Comparison of ENCODE assay signal across 1 cellular context in the genomic region with DNA sequence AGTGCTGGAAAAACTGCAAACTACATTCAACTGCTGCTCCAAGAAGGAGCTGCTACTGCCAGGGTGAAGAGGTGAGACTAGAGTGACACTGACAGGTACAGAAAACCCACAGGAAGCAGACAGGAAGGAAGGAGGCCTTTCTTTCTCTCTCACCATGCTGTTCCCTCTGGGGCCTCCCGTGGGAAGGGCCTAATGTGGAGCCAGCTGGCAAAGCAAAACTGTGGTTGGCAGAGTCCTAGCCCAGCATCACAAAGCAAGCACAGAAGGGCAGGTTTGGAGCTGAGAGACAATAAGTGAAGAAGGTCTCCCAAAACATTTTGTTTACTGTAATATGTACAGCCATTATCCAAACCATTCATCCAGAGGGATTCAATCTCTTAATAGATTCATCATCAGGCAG.
TF ChIP-seq lines count a peak whose summit lies in the region.

No MANE protein-coding gene starts in this region.

TF ChIP-seq in H1, 55 proteins besides CTCF, POLR2A, EP300 and RAD21 (continued from another document):
- TF ChIP-seq SIN3A (conservative IDR thresholded peaks at IDR 0.05 in 1 of 2, IDR thresholded peaks at IDR 0.05 in 1 of 2; ENCODE audit: low read depth in 1 of 2, low read length in 2 of 2) (no peak), RXRA (IDR thresholded peaks at IDR 0.05; ENCODE audit: insufficient read depth, low read depth, low read length) (no peak), RFX5 (IDR thresholded peaks at IDR 0.05; ENCODE audit: borderline replicate concordance, low read depth, low read length) (no peak), CEBPB (IDR thresholded peaks at IDR 0.05; ENCODE audit: low read depth, low read length) (no peak), CREB1 (IDR thresholded peaks at IDR 0.05) (no peak), BACH1 (IDR thresholded peaks at IDR 0.05; ENCODE audit: low read length) (no peak), HDAC2 (IDR thresholded peaks at IDR 0.05; ENCODE audit: borderline replicate concordance in 1 of 2, low read depth in 2 of 2, low read length in 2 of 2) (no peak)
- TF ChIP-seq, protein P1, sequence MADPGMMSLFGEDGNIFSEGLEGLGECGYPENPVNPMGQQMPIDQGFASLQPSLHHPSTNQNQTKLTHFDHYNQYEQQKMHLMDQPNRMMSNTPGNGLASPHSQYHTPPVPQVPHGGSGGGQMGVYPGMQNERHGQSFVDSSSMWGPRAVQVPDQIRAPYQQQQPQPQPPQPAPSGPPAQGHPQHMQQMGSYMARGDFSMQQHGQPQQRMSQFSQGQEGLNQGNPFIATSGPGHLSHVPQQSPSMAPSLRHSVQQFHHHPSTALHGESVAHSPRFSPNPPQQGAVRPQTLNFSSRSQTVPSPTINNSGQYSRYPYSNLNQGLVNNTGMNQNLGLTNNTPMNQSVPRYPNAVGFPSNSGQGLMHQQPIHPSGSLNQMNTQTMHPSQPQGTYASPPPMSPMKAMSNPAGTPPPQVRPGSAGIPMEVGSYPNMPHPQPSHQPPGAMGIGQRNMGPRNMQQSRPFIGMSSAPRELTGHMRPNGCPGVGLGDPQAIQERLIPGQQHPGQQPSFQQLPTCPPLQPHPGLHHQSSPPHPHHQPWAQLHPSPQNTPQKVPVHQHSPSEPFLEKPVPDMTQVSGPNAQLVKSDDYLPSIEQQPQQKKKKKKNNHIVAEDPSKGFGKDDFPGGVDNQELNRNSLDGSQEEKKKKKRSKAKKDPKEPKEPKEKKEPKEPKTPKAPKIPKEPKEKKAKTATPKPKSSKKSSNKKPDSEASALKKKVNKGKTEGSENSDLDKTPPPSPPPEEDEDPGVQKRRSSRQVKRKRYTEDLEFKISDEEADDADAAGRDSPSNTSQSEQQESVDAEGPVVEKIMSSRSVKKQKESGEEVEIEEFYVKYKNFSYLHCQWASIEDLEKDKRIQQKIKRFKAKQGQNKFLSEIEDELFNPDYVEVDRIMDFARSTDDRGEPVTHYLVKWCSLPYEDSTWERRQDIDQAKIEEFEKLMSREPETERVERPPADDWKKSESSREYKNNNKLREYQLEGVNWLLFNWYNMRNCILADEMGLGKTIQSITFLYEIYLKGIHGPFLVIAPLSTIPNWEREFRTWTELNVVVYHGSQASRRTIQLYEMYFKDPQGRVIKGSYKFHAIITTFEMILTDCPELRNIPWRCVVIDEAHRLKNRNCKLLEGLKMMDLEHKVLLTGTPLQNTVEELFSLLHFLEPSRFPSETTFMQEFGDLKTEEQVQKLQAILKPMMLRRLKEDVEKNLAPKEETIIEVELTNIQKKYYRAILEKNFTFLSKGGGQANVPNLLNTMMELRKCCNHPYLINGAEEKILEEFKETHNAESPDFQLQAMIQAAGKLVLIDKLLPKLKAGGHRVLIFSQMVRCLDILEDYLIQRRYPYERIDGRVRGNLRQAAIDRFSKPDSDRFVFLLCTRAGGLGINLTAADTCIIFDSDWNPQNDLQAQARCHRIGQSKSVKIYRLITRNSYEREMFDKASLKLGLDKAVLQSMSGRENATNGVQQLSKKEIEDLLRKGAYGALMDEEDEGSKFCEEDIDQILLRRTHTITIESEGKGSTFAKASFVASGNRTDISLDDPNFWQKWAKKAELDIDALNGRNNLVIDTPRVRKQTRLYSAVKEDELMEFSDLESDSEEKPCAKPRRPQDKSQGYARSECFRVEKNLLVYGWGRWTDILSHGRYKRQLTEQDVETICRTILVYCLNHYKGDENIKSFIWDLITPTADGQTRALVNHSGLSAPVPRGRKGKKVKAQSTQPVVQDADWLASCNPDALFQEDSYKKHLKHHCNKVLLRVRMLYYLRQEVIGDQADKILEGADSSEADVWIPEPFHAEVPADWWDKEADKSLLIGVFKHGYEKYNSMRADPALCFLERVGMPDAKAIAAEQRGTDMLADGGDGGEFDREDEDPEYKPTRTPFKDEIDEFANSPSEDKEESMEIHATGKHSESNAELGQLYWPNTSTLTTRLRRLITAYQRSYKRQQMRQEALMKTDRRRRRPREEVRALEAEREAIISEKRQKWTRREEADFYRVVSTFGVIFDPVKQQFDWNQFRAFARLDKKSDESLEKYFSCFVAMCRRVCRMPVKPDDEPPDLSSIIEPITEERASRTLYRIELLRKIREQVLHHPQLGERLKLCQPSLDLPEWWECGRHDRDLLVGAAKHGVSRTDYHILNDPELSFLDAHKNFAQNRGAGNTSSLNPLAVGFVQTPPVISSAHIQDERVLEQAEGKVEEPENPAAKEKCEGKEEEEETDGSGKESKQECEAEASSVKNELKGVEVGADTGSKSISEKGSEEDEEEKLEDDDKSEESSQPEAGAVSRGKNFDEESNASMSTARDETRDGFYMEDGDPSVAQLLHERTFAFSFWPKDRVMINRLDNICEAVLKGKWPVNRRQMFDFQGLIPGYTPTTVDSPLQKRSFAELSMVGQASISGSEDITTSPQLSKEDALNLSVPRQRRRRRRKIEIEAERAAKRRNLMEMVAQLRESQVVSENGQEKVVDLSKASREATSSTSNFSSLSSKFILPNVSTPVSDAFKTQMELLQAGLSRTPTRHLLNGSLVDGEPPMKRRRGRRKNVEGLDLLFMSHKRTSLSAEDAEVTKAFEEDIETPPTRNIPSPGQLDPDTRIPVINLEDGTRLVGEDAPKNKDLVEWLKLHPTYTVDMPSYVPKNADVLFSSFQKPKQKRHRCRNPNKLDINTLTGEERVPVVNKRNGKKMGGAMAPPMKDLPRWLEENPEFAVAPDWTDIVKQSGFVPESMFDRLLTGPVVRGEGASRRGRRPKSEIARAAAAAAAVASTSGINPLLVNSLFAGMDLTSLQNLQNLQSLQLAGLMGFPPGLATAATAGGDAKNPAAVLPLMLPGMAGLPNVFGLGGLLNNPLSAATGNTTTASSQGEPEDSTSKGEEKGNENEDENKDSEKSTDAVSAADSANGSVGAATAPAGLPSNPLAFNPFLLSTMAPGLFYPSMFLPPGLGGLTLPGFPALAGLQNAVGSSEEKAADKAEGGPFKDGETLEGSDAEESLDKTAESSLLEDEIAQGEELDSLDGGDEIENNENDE (IDR thresholded peaks at IDR 0.05; ENCODE audit: insufficient replicate concordance, low read length): no peak
